In the genomic region with DNA sequence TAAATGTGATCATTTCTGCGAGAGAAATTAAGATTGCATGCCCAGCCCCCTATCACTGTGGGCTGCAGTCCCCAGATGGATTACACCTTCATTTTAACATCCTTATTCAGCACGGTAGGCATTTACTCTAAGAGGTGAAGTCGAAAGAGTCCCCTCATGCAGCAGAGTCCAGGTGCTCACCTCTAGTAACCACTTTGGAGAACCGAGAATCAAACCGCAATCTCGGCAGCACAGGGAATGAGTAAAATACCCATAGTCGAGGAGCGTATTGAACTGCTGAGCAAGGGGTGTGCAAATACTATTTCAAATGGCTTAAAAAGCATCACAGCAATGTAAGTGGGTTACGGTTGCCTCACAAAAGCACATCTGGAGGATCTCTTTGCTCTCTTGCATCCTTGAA, we compare ENCODE assay signal across 19 cellular contexts.
DNase-seq lines count a peak whose midpoint lies in the region; ATAC-seq and TF ChIP-seq lines count a peak whose summit lies in the region.
"Had no signal": no experiment of that assay in that cellular context is flagged by ENCODE, and none has a peak within 500 bp of the region (broad histone marks: within the 10 kb centered on the region; RNA-seq: fewer than 3 reads in every experiment).

No MANE protein-coding gene starts in this region.

- H3K36me3 Mint-ChIP-seq in CD4-positive, alpha-beta memory T cell: peaks cover 0 to 14% of the 10 kb centered on the region in 2 donors
- H3K36me3 Mint-ChIP-seq in endodermal cell (ENCODE audit: low read depth) (no peaks in the 10 kb centered on the region), osteocyte (ENCODE audit: unreplicated experiment) (peaks cover 2% of the 10 kb centered on the region)

- H3K9ac ChIP-seq in endodermal cell (ENCODE audit: extremely low read depth, low read length, poor library complexity, severe bottlenecking): no peak overlapping the region
- no peak overlapping the region for H3K9ac ChIP-seq in mesenchymal stem cell (ENCODE audit: low read length)
- H3K9ac ChIP-seq: GM23248 had no signal

- no peaks in the 10 kb centered on the region for H3K9me3 ChIP-seq in CD4-positive, alpha-beta memory T cell (ENCODE audit: control insufficient read depth in 1 of 2, low read length in 2 of 2)
- H3K9me3 ChIP-seq in endodermal cell (ENCODE audit: control insufficient read depth, low read length) (no peaks in the 10 kb centered on the region), mesenchymal stem cell (ENCODE audit: control insufficient read depth, low read length) (no peaks in the 10 kb centered on the region)
- H3K9me3 ChIP-seq: HAP-1 had no signal

- H2BK5ac ChIP-seq in mesenchymal stem cell (ENCODE audit: low read depth, low read length, poor library complexity, severe bottlenecking): no peak overlapping the region

- no peaks in the 10 kb centered on the region for H3K27me3 ChIP-seq in CD4-positive, alpha-beta memory T cell (ENCODE audit: insufficient read depth, low read length)
- H3K27me3 ChIP-seq in endodermal cell (ENCODE audit: control insufficient read depth, insufficient read depth, low read length, poor library complexity, severe bottlenecking): no peaks in the 10 kb centered on the region
- peaks cover 0 to 9% of the 10 kb centered on the region in 2 experiments for H3K27me3 ChIP-seq in mesenchymal stem cell (ENCODE audit: control insufficient read depth in 1 of 2, insufficient read depth in 1 of 2, low read length in 2 of 2)

- no peak for DNase-seq in CD4-positive, alpha-beta memory T cell
- peak; percentile 45 for DNase-seq in RPMI8226
- DNase-seq in endodermal cell: no peak
- DNase-seq in osteocyte (ENCODE audit: extremely low spot score, unreplicated experiment): peak; percentile 32
- no peak for DNase-seq in activated CD4-positive, alpha-beta T cell treated with anti-CD3 and anti-CD28 coated beads for 1 hour
- DNase-seq in mesenchymal stem cell: no peak
- DNase-seq in DMS79 (lab: John Stamatoyannopoulos, UW): no peak
- DNase-seq: AML-193; CD4-positive, alpha-beta T cell; DMS153; DMS79 treated with DMSO at 0.1 percent for 48 hours; GF-D8; GM23248 had no signal

- no peaks in the 10 kb centered on the region for H3K36me3 ChIP-seq in CD4-positive, alpha-beta memory T cell (ENCODE audit: insufficient read depth, low read length)
- no peaks in the 10 kb centered on the region for H3K36me3 ChIP-seq in endodermal cell (ENCODE audit: control insufficient read depth, insufficient read depth, low read length)
- no peaks in the 10 kb centered on the region for H3K36me3 ChIP-seq in mesenchymal stem cell (ENCODE audit: control insufficient read depth in 1 of 2, insufficient read depth in 2 of 2, low read depth in 1 of 2, low read length in 2 of 2)
- H3K36me3 ChIP-seq: HAP-1 had no signal

- no peak overlapping the region for H3K27ac ChIP-seq in CD4-positive, alpha-beta memory T cell (ENCODE audit: low read depth, low read length)
- no peak overlapping the region for H3K27ac ChIP-seq in endodermal cell (ENCODE audit: low read depth, low read length)
- H3K27ac ChIP-seq in mesenchymal stem cell (ENCODE audit: low read length, poor library complexity, severe bottlenecking): no peak overlapping the region
- H3K27ac ChIP-seq: 22Rv1, A549, C4-2B, GM23248, HL-60 had no signal

- no peak overlapping the region for H3K4me3 ChIP-seq in CD4-positive, alpha-beta memory T cell (ENCODE audit: low read length in 2 of 2)
- no peak overlapping the region for H3K4me3 ChIP-seq in endodermal cell (ENCODE audit: low read length)
- no peak overlapping the region for H3K4me3 ChIP-seq in mesenchymal stem cell (ENCODE audit: insufficient read depth in 1 of 2, low read depth in 1 of 2, low read length in 2 of 2)
- H3K4me3 ChIP-seq: A549, GM23248, HAP-1 had no signal

- no peak overlapping the region for H4K8ac ChIP-seq in mesenchymal stem cell (ENCODE audit: low read length)

- H4K91ac ChIP-seq in mesenchymal stem cell (ENCODE audit: low read length): no peak overlapping the region

- H2AK5ac ChIP-seq in mesenchymal stem cell (ENCODE audit: low read length, severe bottlenecking): no peak overlapping the region

- H2AFZ ChIP-seq in mesenchymal stem cell (ENCODE audit: low read depth, low read length): no peak overlapping the region
- H2AFZ ChIP-seq: GM23248 had no signal

- TF ChIP-seq CTCF in endodermal cell (conservative IDR thresholded peaks at IDR 0.05): no peak
- TF ChIP-seq CTCF in osteocyte (IDR thresholded peaks at IDR 0.05): no peak

- H3K27ac Mint-ChIP-seq in CD4-positive, alpha-beta memory T cell: peak overlapping the region in 6 of 7 donors; percentile 14 to 81 (median 60)
- H3K27ac Mint-ChIP-seq in endodermal cell (peak overlapping the region; percentile 35), osteocyte (ENCODE audit: unreplicated experiment) (no peak overlapping the region)
- H3K27ac Mint-ChIP-seq: CD4-positive, alpha-beta T cell had no signal

- H3K18ac ChIP-seq in mesenchymal stem cell (ENCODE audit: low read depth in 1 of 2, low read length in 2 of 2): no peak overlapping the region

- H3K9me3 Mint-ChIP-seq in CD4-positive, alpha-beta memory T cell: no peaks in the 10 kb centered on the region
- H3K9me3 Mint-ChIP-seq in endodermal cell (no peaks in the 10 kb centered on the region), osteocyte (ENCODE audit: unreplicated experiment) (no peaks in the 10 kb centered on the region)
- H3K9me3 Mint-ChIP-seq: CD4-positive, alpha-beta T cell had no signal

- intact Hi-C loops in CD4-positive, alpha-beta memory T cell (cut with micrococcal nuclease): no loop called here

- no peak overlapping the region for H2BK120ac ChIP-seq in mesenchymal stem cell (ENCODE audit: low read depth, low read length)

- CTCF ChIA-PET in CD4-positive, alpha-beta memory T cell (lab: Charles Lee; ENCODE audit: partially characterized antibody): interaction anchor here (1.9 kb wide), 1 partner anchor 10 kb away, joined by 7 read pairs; no protein-coding TSS in a partner anchor

- 96 to 97% methylated on average over 8 to 9 of the region's 9 CpGs for WGBS in endodermal cell (ENCODE audit: insufficient coverage in 1 of 2, insufficient read length in 1 of 2), 2 experiments
- WGBS in mesenchymal stem cell: 94% methylated on average over 9 of the region's 9 CpGs

- H3K4me2 ChIP-seq in mesenchymal stem cell (ENCODE audit: low read length, poor library complexity, severe bottlenecking): no peak overlapping the region
- H3K4me2 ChIP-seq: A549 had no signal

- H3K4me1 Mint-ChIP-seq in CD4-positive, alpha-beta memory T cell: peaks cover 21 to 61% (median 48%) of the 10 kb centered on the region in 4 donors
- peaks cover 54% of the 10 kb centered on the region for H3K4me1 Mint-ChIP-seq in endodermal cell
- peaks cover 32% of the 10 kb centered on the region for H3K4me1 Mint-ChIP-seq in osteocyte (ENCODE audit: unreplicated experiment)

- no peaks in the 10 kb centered on the region for H3K79me1 ChIP-seq in mesenchymal stem cell (replicated peaks; ENCODE audit: low read length, poor library complexity, severe bottlenecking)

- POLR2A ChIA-PET in CD4-positive, alpha-beta memory T cell (lab: Charles Lee; ENCODE audit: partially characterized antibody): interaction anchor here (1.0 to 1.3 kb wide), 5 partner anchors 12 to 67 kb away, joined by 3 to 4 read pairs (median 3); no protein-coding TSS in a partner anchor

- H3K14ac ChIP-seq in mesenchymal stem cell (ENCODE audit: low read length in 2 of 2): no peak overlapping the region

- peaks cover 48% of the 10 kb centered on the region for H3K4me1 ChIP-seq in CD4-positive, alpha-beta memory T cell (ENCODE audit: insufficient read depth, low read length)
- H3K4me1 ChIP-seq in endodermal cell (ENCODE audit: control insufficient read depth, insufficient read depth, low read length) (peaks cover 7% of the 10 kb centered on the region), mesenchymal stem cell (ENCODE audit: control insufficient read depth, insufficient read depth, low read depth, low read length) (peaks cover 4% of the 10 kb centered on the region)
- H3K4me1 ChIP-seq: A549, HAP-1 had no signal

- no peak overlapping the region for H2BK15ac ChIP-seq in mesenchymal stem cell (ENCODE audit: low read depth, poor library complexity, severe bottlenecking)

- no peak overlapping the region for H3K4ac ChIP-seq in mesenchymal stem cell (ENCODE audit: low read depth in 1 of 2, low read length in 2 of 2)

- H3K23ac ChIP-seq in mesenchymal stem cell (ENCODE audit: low read length in 2 of 2): no peak overlapping the region

- no peaks in the 10 kb centered on the region for H3K27me3 Mint-ChIP-seq in CD4-positive, alpha-beta memory T cell
- peaks cover 2% of the 10 kb centered on the region for H3K27me3 Mint-ChIP-seq in endodermal cell (ENCODE audit: insufficient read depth)
- no peaks in the 10 kb centered on the region for H3K27me3 Mint-ChIP-seq in osteocyte (ENCODE audit: unreplicated experiment)
- H3K27me3 Mint-ChIP-seq: CD4-positive, alpha-beta T cell had no signal

- ATAC-seq in HG02884 (IDR thresholded peaks at IDR 0.05; ENCODE audit: unreplicated experiment): no peak
- ATAC-seq: A549 had no signal

- peak overlapping the region in 6 of 8 donors; percentile 1 to 56 (median 15) for H3K4me3 Mint-ChIP-seq in CD4-positive, alpha-beta memory T cell
- H3K4me3 Mint-ChIP-seq in endodermal cell (no peak overlapping the region), osteocyte (ENCODE audit: unreplicated experiment) (no peak overlapping the region)
- H3K4me3 Mint-ChIP-seq: CD4-positive, alpha-beta T cell had no signal

- no peak overlapping the region for H2BK12ac ChIP-seq in mesenchymal stem cell (ENCODE audit: low read length in 2 of 2)

Comparison
In these comparisons a context has a peak if more than half of its experiments do, and no peak if none do; other contexts are left out.
1. DNase-seq: peak in RPMI8226 (single experiment) and osteocyte (single experiment); none in CD4-positive, alpha-beta memory T cell (0 of 5), endodermal cell (single experiment), activated CD4-positive, alpha-beta T cell treated with anti-CD3 and anti-CD28 coated beads for 1 hour (single experiment), mesenchymal stem cell (single experiment) and DMS79 (single experiment).
2. H3K4me3 Mint-ChIP-seq: peak in CD4-positive, alpha-beta memory T cell (6 of 8); none in endodermal cell (single experiment) and osteocyte (single experiment).